In genomic region chr3:169664034-169664820, GRCh38 we compare ENCODE assay signal across 1 cellular context.
A peak's percentile ranks its signal among the peaks of the same experiment; 100 is the strongest.
TF ChIP-seq lines count a peak whose summit lies in the region.

No MANE protein-coding gene starts in this region.

TF ChIP-seq in H1, 55 proteins besides CTCF, POLR2A, EP300 and RAD21 (continued from another document):
- TF ChIP-seq KDM4A (IDR thresholded peaks at IDR 0.05; ENCODE audit: low read depth, low read length, severe bottlenecking) (no peak), ZNF274 (IDR thresholded peaks at IDR 0.05; ENCODE audit: borderline replicate concordance, extremely low read depth, low read length) (no peak), SIN3A (conservative IDR thresholded peaks at IDR 0.05 in 1 of 2, IDR thresholded peaks at IDR 0.05 in 1 of 2; ENCODE audit: low read depth in 1 of 2, low read length in 2 of 2) (no peak), CHD7 (IDR thresholded peaks at IDR 0.05; ENCODE audit: insufficient replicate concordance, low read length) (no peak), TBP (IDR thresholded peaks at IDR 0.05; ENCODE audit: low read depth, low read length) (no peak), SUZ12 (IDR thresholded peaks at IDR 0.05; ENCODE audit: low read length) (peak; percentile 22; the same call in 1 of the 2 replicates), EZH2 (IDR thresholded peaks at IDR 0.05; ENCODE audit: low read depth, low read length, severe bottlenecking) (peak; percentile 18), BACH1 (IDR thresholded peaks at IDR 0.05; ENCODE audit: low read length) (no peak), RFX5 (IDR thresholded peaks at IDR 0.05; ENCODE audit: borderline replicate concordance, low read depth, low read length) (no peak)
